ENCODE assay signal across 8 cellular contexts in the genomic region with DNA sequence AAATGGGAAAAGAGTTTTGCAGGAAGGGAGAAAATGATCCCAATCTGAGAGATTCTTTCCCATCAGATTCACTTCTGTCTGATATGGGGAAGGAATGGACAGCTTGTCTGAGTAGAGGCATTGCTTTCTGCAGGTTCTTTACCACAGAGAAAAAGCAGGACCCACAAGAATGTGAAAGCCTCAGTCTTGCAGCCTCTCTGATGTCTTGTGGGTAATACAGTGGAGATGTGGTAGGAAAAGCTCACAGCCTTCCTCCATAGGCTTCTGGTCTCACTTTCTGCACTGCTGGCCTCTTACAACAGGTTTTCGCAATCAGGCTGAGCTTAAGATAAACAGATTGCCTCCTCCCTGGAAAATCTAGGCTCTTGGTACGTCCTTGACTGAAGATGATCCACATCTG. TPM values are rescaled to one million over a fixed set of nuclear protein-coding genes. Genes with fewer than 3 reads are reported as not detected.
DNase-seq lines count a peak whose midpoint lies in the region; TF ChIP-seq lines count a peak whose summit lies in the region.

No MANE protein-coding gene starts in this region.

- intact Hi-C loops in activated naive CD4-positive, alpha-beta T cell treated with anti-CD3 and anti-CD28 coated beads for 36 hours (cut with micrococcal nuclease) = loop anchor here (1.0 kb wide), 2 partner anchors 21 to 171 kb away; a partner anchor contains a TSS
- intact Hi-C loops in MCF 10A (cut with micrococcal nuclease) = loop anchor here (1.0 kb wide), 1 partner anchor 21 kb away; a partner anchor contains a TSS

- H3K9me3 ChIP-seq in suprapubic skin = no peaks in the 10 kb centered on the region

- H3K4me1 ChIP-seq in suprapubic skin = peaks cover 39% of the 10 kb centered on the region

- TF ChIP-seq CTCF in LNCaP clone FGC (IDR thresholded peaks at IDR 0.05; ENCODE audit: control insufficient read depth, extremely low read depth, insufficient read depth) (no peak), MCF 10A (IDR thresholded peaks at IDR 0.05; ENCODE audit: unreplicated experiment) (no peak), suprapubic skin (IDR thresholded peaks at IDR 0.05) (no peak)

- H3K4me3 Mint-ChIP-seq in activated naive CD4-positive, alpha-beta T cell treated with anti-CD3 and anti-CD28 coated beads for 36 hours = peak overlapping the region; percentile 73
- H3K4me3 Mint-ChIP-seq in MCF 10A (ENCODE audit: unreplicated experiment) = peak overlapping the region; percentile 77

- POLR2A ChIA-PET in MCF 10A (lab: Yijun Ruan, JAX) = interaction anchor here (0.6 to 3.1 kb wide), 20 partner anchors 10 to 1889 kb away, joined by 3 to 51 read pairs (median 4); a partner anchor contains a TSS

- no peaks in the 10 kb centered on the region for H3K36me3 ChIP-seq in suprapubic skin

- no peaks in the 10 kb centered on the region for H3K27me3 Mint-ChIP-seq in activated naive CD4-positive, alpha-beta T cell treated with anti-CD3 and anti-CD28 coated beads for 36 hours (ENCODE audit: low read depth)
- no peaks in the 10 kb centered on the region for H3K27me3 Mint-ChIP-seq in MCF 10A (ENCODE audit: insufficient read depth, unreplicated experiment)

- no peaks in the 10 kb centered on the region for H3K27me3 ChIP-seq in suprapubic skin

- no peaks in the 10 kb centered on the region for H3K9me3 Mint-ChIP-seq in activated naive CD4-positive, alpha-beta T cell treated with anti-CD3 and anti-CD28 coated beads for 36 hours
- no peaks in the 10 kb centered on the region for H3K9me3 Mint-ChIP-seq in MCF 10A (ENCODE audit: unreplicated experiment)

- BruUV-seq in MCF 10A (replicated peaks; lab: Mats Ljungman, UMichigan) = no TSS peak

- H3K4me3 ChIP-seq in LNCaP clone FGC (ENCODE audit: low read depth, low read length) (peak overlapping the region; percentile 63), suprapubic skin (peak overlapping the region; percentile 60)

- peak overlapping the region; percentile 67 for H3K27ac ChIP-seq in suprapubic skin

- WGBS in suprapubic skin = 16% methylated on average over 2 of the region's 2 CpGs

- no peaks in the 10 kb centered on the region for H3K36me3 Mint-ChIP-seq in activated naive CD4-positive, alpha-beta T cell treated with anti-CD3 and anti-CD28 coated beads for 36 hours (ENCODE audit: low read depth)
- H3K36me3 Mint-ChIP-seq in MCF 10A (ENCODE audit: insufficient read depth, unreplicated experiment) = no peaks in the 10 kb centered on the region

- peaks cover 30% of the 10 kb centered on the region for H3K4me1 Mint-ChIP-seq in activated naive CD4-positive, alpha-beta T cell treated with anti-CD3 and anti-CD28 coated beads for 36 hours (ENCODE audit: low read depth)
- no peaks in the 10 kb centered on the region for H3K4me1 Mint-ChIP-seq in MCF 10A (ENCODE audit: insufficient read depth, unreplicated experiment)

- CTCF ChIA-PET in activated naive CD4-positive, alpha-beta T cell treated with anti-CD3 and anti-CD28 coated beads for 36 hours (lab: Charles Lee) = interaction anchor here (0.5 to 2.6 kb wide), 10 partner anchors 9 to 263 kb away, joined by 3 to 8 read pairs (median 4); a partner anchor contains a TSS
- CTCF ChIA-PET in MCF 10A (lab: Yijun Ruan, JAX) = interaction anchor here (0.6 to 1.7 kb wide), 14 partner anchors 12 to 1892 kb away, joined by 3 to 7 read pairs (median 4); a partner anchor contains a TSS

- no peak overlapping the region for H3K27ac Mint-ChIP-seq in activated naive CD4-positive, alpha-beta T cell treated with anti-CD3 and anti-CD28 coated beads for 36 hours
- no peak overlapping the region for H3K27ac Mint-ChIP-seq in MCF 10A (ENCODE audit: low read depth, unreplicated experiment)

- no peak for TF ChIP-seq POLR2A in suprapubic skin (IDR thresholded peaks at IDR 0.05)

- TF ChIP-seq EP300 in suprapubic skin (IDR thresholded peaks at IDR 0.05) = no peak

- DNase-seq in activated naive CD4-positive, alpha-beta T cell treated with anti-CD3 and anti-CD28 coated beads for 36 hours = no peak
- DNase-seq in activated naive CD4-positive, alpha-beta T cell (lab: John Stamatoyannopoulos, UW) = no peak
- no peak for DNase-seq in LNCaP clone FGC (ENCODE audit: low read depth)
- DNase-seq in MCF 10A (ENCODE audit: unreplicated experiment) = peak; percentile 48
- DNase-seq in left kidney (ENCODE audit: low read depth, low spot score) = peak; percentile 33
- no peak for DNase-seq in suprapubic skin (ENCODE audit: low spot score in 2 of 2)
- DNase-seq in NCI-H1092 treated with DMSO at 0.1 percent for 48 hours (lab: John Stamatoyannopoulos, UW) = no peak
- DNase-seq in activated gamma-delta T cell treated with Interleukin-2 at 50 U/mL for 16 hours = no peak

RNA-seq across cellular contexts. Expression of a gene that starts 0.6 kb away (rescaled TPM):
- total RNA-seq in activated naive CD4-positive, alpha-beta T cell treated with anti-CD3 and anti-CD28 coated beads for 36 hours = 1 to 10 TPM; 5.9 to 6.0 TPM
- total RNA-seq in MCF 10A (2022) (0.17 and 0.26 TPM in 2 replicates), suprapubic skin (1 to 10 TPM; 1.9 to 7.1 (median 2.7) TPM)

RNA-seq across cellular contexts. Expression of a gene that starts 15.1 kb away (rescaled TPM):
- not detected for total RNA-seq in activated naive CD4-positive, alpha-beta T cell treated with anti-CD3 and anti-CD28 coated beads for 36 hours
- total RNA-seq in MCF 10A (2022) = not detected in 2 replicates
- not detected for total RNA-seq in suprapubic skin

RNA-seq across cellular contexts. Expression of a gene that starts 21.4 kb away (rescaled TPM):
- 1 to 10 TPM; 7.0 to 7.2 TPM for total RNA-seq in activated naive CD4-positive, alpha-beta T cell treated with anti-CD3 and anti-CD28 coated beads for 36 hours
- total RNA-seq in MCF 10A (2022) (11.2 and 12.8 TPM in 2 replicates), suprapubic skin (1 to 10 TPM; 4.3 to 8.2 (median 6.3) TPM)

Comparison
In these comparisons a context has a peak if more than half of its experiments do, and no peak if none do; other contexts are left out.
1. DNase-seq: peak in MCF 10A (single experiment) and left kidney (single experiment); none in activated naive CD4-positive, alpha-beta T cell treated with anti-CD3 and anti-CD28 coated beads for 36 hours (single experiment), activated naive CD4-positive, alpha-beta T cell (0 of 4), LNCaP clone FGC (single experiment), suprapubic skin (0 of 2), NCI-H1092 treated with DMSO at 0.1 percent for 48 hours (single experiment) and activated gamma-delta T cell treated with Interleukin-2 at 50 U/mL for 16 hours (single experiment).